In the genomic region with DNA sequence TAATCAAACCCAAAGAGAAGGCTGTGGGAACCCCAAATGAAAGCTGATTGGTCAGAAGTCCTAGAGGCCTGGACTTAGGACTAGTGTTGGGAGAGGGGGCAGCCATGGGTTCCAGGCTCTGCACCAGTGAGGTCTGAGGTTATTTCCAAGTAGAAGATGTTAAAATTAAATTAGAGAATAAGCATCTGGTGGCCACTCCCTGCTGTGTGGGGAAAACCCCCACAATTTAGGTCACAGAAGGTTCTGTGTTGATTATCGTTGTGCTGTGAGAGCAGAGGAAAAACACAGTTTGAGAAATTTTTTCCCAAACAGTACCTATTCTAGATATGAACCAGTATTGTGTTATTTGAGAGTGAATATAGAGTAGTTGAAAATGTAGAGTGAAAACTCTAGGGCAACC, we compare ENCODE assay signal across 36 cellular contexts.
"Had no signal": no experiment of that assay in that cellular context is flagged by ENCODE, and none has a peak within 500 bp of the region (broad histone marks: within the 10 kb centered on the region; RNA-seq: fewer than 3 reads in every experiment).

No MANE protein-coding gene starts in this region.

- H3K4me1 Mint-ChIP-seq: activated CD4-positive, alpha-beta T cell treated with anti-CD3 and anti-CD28 coated beads, Interleukin-2, amount 10 ng/mL, durations not matched to agents 24 days and 14 days; activated naive CD8-positive, alpha-beta T cell treated with anti-CD3 and anti-CD28 coated beads for 36 hours; activated T-helper 17 cell treated with anti-CD3 and anti-CD28 coated beads, Interleukin-2, amount 50 U/mL, for 72 hours had no signal

- H3K27ac Mint-ChIP-seq: activated B cell treated with CpG ODN at 0.5 μM for 24 hours; activated CD4-positive, alpha-beta memory T cell treated with anti-CD3 and anti-CD28 coated beads for 36 hours; activated CD4-positive, alpha-beta T cell treated with anti-CD3 and anti-CD28 coated beads, Interleukin-2, amount 10 ng/mL, durations not matched to agents 24 days and 14 days; activated CD8-positive, alpha-beta T cell treated with anti-CD3 and anti-CD28 coated beads for 36 hours; activated naive CD4-positive, alpha-beta T cell treated with anti-CD3 and anti-CD28 coated beads for 36 hours; activated naive CD4-positive, alpha-beta T cell treated with anti-CD3 and anti-CD28 coated beads, Interleukin-2, amount 50 U/mL, for 72 hours; activated naive CD8-positive, alpha-beta T cell treated with anti-CD3 and anti-CD28 coated beads for 36 hours; activated T-cell treated with anti-CD3 and anti-CD28 coated beads, Interleukin-2, amount 50 U/mL, for 72 hours; activated T-helper 1 cell treated with anti-CD3 and anti-CD28 coated beads, Interleukin-12 subunit alpha, Interleukin-12 subunit beta, Interleukin-2, Interleukin-4 antibody, amounts not matched to agents 30 ng/mL and 10 ng/mL and 1 ng/mL, durations not matched to agents 14 hours and 24 hours and 36 hours; activated T-helper 17 cell treated with anti-CD3 and anti-CD28 coated beads, Interleukin-2, amount 50 U/mL, for 72 hours; T-helper 1 cell treated with Interleukin-12 subunit alpha and Interleukin-12 subunit beta and Interleukin-4 antibody, amounts not matched to agents 30 μg/mL and 1 μg/mL, for 36 hours; T-helper 2 cell treated with Interferon-gamma antibody and Interleukin-4, amounts not matched to agents 5 μg/mL and 100 μg/mL, for 36 hours had no signal

- H3K36me3 Mint-ChIP-seq: activated CD4-positive, alpha-beta memory T cell treated with anti-CD3 and anti-CD28 coated beads for 36 hours; activated naive CD8-positive, alpha-beta T cell treated with anti-CD3 and anti-CD28 coated beads for 36 hours had no signal

- FAIRE-seq: astrocyte, TTC549 had no signal

- DNase-seq: activated B cell treated with CpG ODN at 0.5 μM for 24 hours; activated CD4-positive, alpha-beta memory T cell treated with anti-CD3 and anti-CD28 coated beads for 36 hours; activated CD4-positive, alpha-beta T cell treated with anti-CD3 and anti-CD28 coated beads for 4 hours; activated CD4-positive, alpha-beta T cell treated with anti-CD3 and anti-CD28 coated beads, Interleukin-2, amount 10 ng/mL, durations not matched to agents 24 days and 14 days; activated CD4-positive, alpha-beta T cell treated with anti-CD3 and anti-CD28 coated beads, Interleukin-2, amount 50 U/mL, for 1 hour; activated CD4-positive, alpha-beta T cell treated with anti-CD3 and anti-CD28 coated beads, Interleukin-2, amount 50 U/mL, for 4 hours; activated CD4-positive, CD25-positive, alpha-beta regulatory T cell treated with anti-CD3 and anti-CD28 coated beads, Interleukin-2, amount 50 U/mL, for 72 hours; activated CD8-positive, alpha-beta memory T cell treated with anti-CD3 and anti-CD28 coated beads, Interleukin-2, amount 50 U/mL, for 4 hours; activated CD8-positive, alpha-beta T cell treated with anti-CD3 and anti-CD28 coated beads for 36 hours; activated effector memory CD4-positive, alpha-beta T cell treated with anti-CD3 and anti-CD28 coated beads, Interleukin-2, amount 50 U/mL, for 16 hours; activated gamma-delta T cell treated with Interleukin-2 at 50 U/mL for 16 hours; activated naive CD4-positive, alpha-beta T cell; activated naive CD4-positive, alpha-beta T cell treated with anti-CD3 and anti-CD28 coated beads for 36 hours; activated naive CD4-positive, alpha-beta T cell treated with anti-CD3 and anti-CD28 coated beads, Interleukin-2, amount 50 U/mL, for 16 hours; activated naive CD8-positive, alpha-beta T cell treated with anti-CD3 and anti-CD28 coated beads for 36 hours; activated T-cell treated with anti-CD3 and anti-CD28 coated beads for 4 hours; activated T-cell treated with anti-CD3 and anti-CD28 coated beads, Interleukin-2, amount 50 U/mL, for 1 hour; activated T-cell treated with anti-CD3 and anti-CD28 coated beads, Interleukin-2, amount 50 U/mL, for 4 hours; activated T-cell treated with anti-CD3 and anti-CD28 coated beads, Interleukin-2, amount 50 U/mL, for 72 hours; adrenal gland; amniotic stem cell; aorta; body of pancreas; brain microvascular endothelial cell; central memory CD4-positive, alpha-beta T cell; T-helper 1 cell; T-helper 2 cell; T-helper 9 cell had no signal

- H3K36me3 ChIP-seq: adrenal gland, brain microvascular endothelial cell, breast epithelium had no signal

- H3K27me3 ChIP-seq: adrenal gland, body of pancreas, brain microvascular endothelial cell, breast epithelium had no signal

- H3K27ac ChIP-seq: adrenal gland, body of pancreas, brain microvascular endothelial cell, breast epithelium had no signal

- ATAC-seq: activated CD8-positive, alpha-beta T cell treated with anti-CD3 and anti-CD28 coated beads for 36 hours; activated naive CD4-positive, alpha-beta T cell treated with anti-CD3 and anti-CD28 coated beads, Interleukin-2, amount 50 U/mL, for 72 hours; activated T-cell treated with anti-CD3 and anti-CD28 coated beads, Interleukin-2, amount 50 U/mL, for 4 hours; activated T-cell treated with anti-CD3 and anti-CD28 coated beads, Interleukin-2, amount 50 U/mL, for 72 hours; activated T-helper 17 cell treated with anti-CD3 and anti-CD28 coated beads, Interleukin-2, amount 50 U/mL, for 72 hours; body of pancreas had no signal

- H3K4me1 ChIP-seq: adrenal gland, body of pancreas, breast epithelium had no signal

- H3K27me3 Mint-ChIP-seq: activated B cell treated with CpG ODN at 0.5 μM for 24 hours had no signal

- H3K4me3 ChIP-seq: adrenal gland, body of pancreas, breast epithelium had no signal

- H3K4me3 Mint-ChIP-seq: activated B cell treated with CpG ODN at 0.5 μM for 24 hours; activated CD4-positive, alpha-beta memory T cell treated with anti-CD3 and anti-CD28 coated beads for 36 hours; activated CD4-positive, alpha-beta T cell treated with anti-CD3 and anti-CD28 coated beads, Interleukin-2, amount 10 ng/mL, durations not matched to agents 24 days and 14 days; activated CD8-positive, alpha-beta T cell treated with anti-CD3 and anti-CD28 coated beads for 36 hours; activated naive CD4-positive, alpha-beta T cell treated with anti-CD3 and anti-CD28 coated beads for 36 hours; activated naive CD8-positive, alpha-beta T cell treated with anti-CD3 and anti-CD28 coated beads for 36 hours; activated T-cell treated with anti-CD3 and anti-CD28 coated beads, Interleukin-2, amount 50 U/mL, for 4 hours; activated T-cell treated with anti-CD3 and anti-CD28 coated beads, Interleukin-2, amount 50 U/mL, for 72 hours; activated T-helper 1 cell treated with anti-CD3 and anti-CD28 coated beads, Interleukin-12 subunit alpha, Interleukin-12 subunit beta, Interleukin-2, Interleukin-4 antibody, amounts not matched to agents 30 ng/mL and 10 ng/mL and 1 ng/mL, durations not matched to agents 14 hours and 24 hours and 36 hours; activated T-helper 17 cell treated with anti-CD3 and anti-CD28 coated beads, Interleukin-2, amount 50 U/mL, for 72 hours; T-helper 1 cell treated with Interleukin-12 subunit alpha and Interleukin-12 subunit beta and Interleukin-4 antibody, amounts not matched to agents 30 μg/mL and 1 μg/mL, for 36 hours; T-helper 2 cell treated with Interferon-gamma antibody and Interleukin-4, amounts not matched to agents 5 μg/mL and 100 μg/mL, for 36 hours had no signal
